1 cellular context compared by ENCODE assay signal in genomic region chr4:123444298-123444731, GRCh38.
TF ChIP-seq lines count a peak whose summit lies in the region.

No MANE protein-coding gene starts in this region.

TF ChIP-seq in HepG2, 621 proteins besides CTCF, POLR2A, EP300 and RAD21 (continued from another document and continues in another):
- no peak for TF ChIP-seq ZNF318 (CRISPR knock-in tag; IDR thresholded peaks at IDR 0.05)
- TF ChIP-seq SETDB1 (CRISPR knock-in tag; IDR thresholded peaks at IDR 0.05; ENCODE audit: borderline replicate concordance), result no peak
- TF ChIP-seq ZFX (CRISPR knock-in tag; IDR thresholded peaks at IDR 0.05; ENCODE audit: low read depth), result peak; percentile 59
- no peak for TF ChIP-seq TRIM24 (CRISPR knock-in tag; IDR thresholded peaks at IDR 0.05)
- peak; percentile 52 for TF ChIP-seq ASH2L (IDR thresholded peaks at IDR 0.05; ENCODE audit: insufficient read length, low read depth, low read length)
- no peak for TF ChIP-seq ZFP36 (IDR thresholded peaks at IDR 0.05; ENCODE audit: borderline replicate concordance, low read depth, low read length, partially characterized antibody)
- TF ChIP-seq ZNF230 (CRISPR knock-in tag; IDR thresholded peaks at IDR 0.05), result no peak
- no peak for TF ChIP-seq ZNF607 (CRISPR knock-in tag; IDR thresholded peaks at IDR 0.05; ENCODE audit: borderline replicate concordance)
- no peak for TF ChIP-seq ZNF616 (CRISPR knock-in tag; IDR thresholded peaks at IDR 0.05; ENCODE audit: low read depth)
- TF ChIP-seq TBL1XR1 (IDR thresholded peaks at IDR 0.05; ENCODE audit: borderline replicate concordance, low read length, partially characterized antibody), result no peak
- TF ChIP-seq RBFOX2 (IDR thresholded peaks at IDR 0.05; ENCODE audit: low read depth, low read length), result 0 out of 2 replicates have a peak, but pooled peaks have one; percentile 42
- TF ChIP-seq PHF8 (CRISPR knock-in tag; IDR thresholded peaks at IDR 0.05), result no peak
- TF ChIP-seq FOXJ3 (CRISPR knock-in tag; IDR thresholded peaks at IDR 0.05; ENCODE audit: borderline replicate concordance), result no peak
- no peak for TF ChIP-seq EZH2 (conservative IDR thresholded peaks at IDR 0.05; ENCODE audit: low read depth, low read length)
- no peak for TF ChIP-seq ZNF414 (CRISPR knock-in tag; IDR thresholded peaks at IDR 0.05)
- TF ChIP-seq HIC2 (CRISPR knock-in tag; IDR thresholded peaks at IDR 0.05; ENCODE audit: low read depth), result no peak
- TF ChIP-seq RARA (CRISPR knock-in tag; IDR thresholded peaks at IDR 0.05), result peak; percentile 77
- TF ChIP-seq SATB2 (CRISPR knock-in tag; IDR thresholded peaks at IDR 0.05), result no peak
- peak; percentile 58; the same call in 1 of the 2 replicates for TF ChIP-seq RXRB (CRISPR knock-in tag; IDR thresholded peaks at IDR 0.05; ENCODE audit: borderline replicate concordance)
- TF ChIP-seq ZNF775 (CRISPR knock-in tag; IDR thresholded peaks at IDR 0.05; ENCODE audit: borderline replicate concordance), result no peak
- no peak for TF ChIP-seq ZFP37 (CRISPR knock-in tag; IDR thresholded peaks at IDR 0.05; ENCODE audit: borderline replicate concordance)
- TF ChIP-seq SRSF1 (optimal IDR thresholded peaks at IDR 0.05; ENCODE audit: low read depth, low read length), result no peak
- TF ChIP-seq ZFP82 (CRISPR knock-in tag; IDR thresholded peaks at IDR 0.05; ENCODE audit: borderline replicate concordance), result no peak
- TF ChIP-seq NFAT5 (CRISPR knock-in tag; IDR thresholded peaks at IDR 0.05), result no peak
- TF ChIP-seq HOXA7 (CRISPR knock-in tag; IDR thresholded peaks at IDR 0.05), result no peak
- no peak for TF ChIP-seq MAFG (CRISPR knock-in tag; IDR thresholded peaks at IDR 0.05)
- TF ChIP-seq POLR2AphosphoS2 (IDR thresholded peaks at IDR 0.05; ENCODE audit: low read depth, low read length), result no peak
- TF ChIP-seq ZNF720 (CRISPR knock-in tag; IDR thresholded peaks at IDR 0.05), result no peak
- no peak for TF ChIP-seq ZNF558 (CRISPR knock-in tag; IDR thresholded peaks at IDR 0.05; ENCODE audit: borderline replicate concordance)
- TF ChIP-seq ZNF468 (CRISPR knock-in tag; IDR thresholded peaks at IDR 0.05), result no peak
- TF ChIP-seq ATF4 (CRISPR knock-in tag; IDR thresholded peaks at IDR 0.05), result no peak
- TF ChIP-seq FOXK2 (IDR thresholded peaks at IDR 0.05), result no peak
- no peak for TF ChIP-seq MTF2 (CRISPR knock-in tag; IDR thresholded peaks at IDR 0.05; ENCODE audit: borderline replicate concordance)
- TF ChIP-seq ZNF644 (CRISPR knock-in tag; IDR thresholded peaks at IDR 0.05; ENCODE audit: low read depth), result no peak
- TF ChIP-seq TCF7 (IDR thresholded peaks at IDR 0.05; ENCODE audit: low read depth), result peak; percentile 72
- no peak; the same call in 1 of the 2 replicates for TF ChIP-seq KAT8 (CRISPR knock-in tag; IDR thresholded peaks at IDR 0.05)
- TF ChIP-seq ZMAT5 (CRISPR knock-in tag; IDR thresholded peaks at IDR 0.05; ENCODE audit: borderline replicate concordance, low read depth), result no peak
- TF ChIP-seq ZNF569 (CRISPR knock-in tag; IDR thresholded peaks at IDR 0.05; ENCODE audit: borderline replicate concordance), result no peak
- TF ChIP-seq IRX3 (CRISPR knock-in tag; IDR thresholded peaks at IDR 0.05; ENCODE audit: borderline replicate concordance, low read depth), result no peak
- no peak for TF ChIP-seq ZXDC (CRISPR knock-in tag; IDR thresholded peaks at IDR 0.05)
- no peak for TF ChIP-seq SNAPC5 (CRISPR knock-in tag; IDR thresholded peaks at IDR 0.05; ENCODE audit: borderline replicate concordance)
- no peak for TF ChIP-seq NFRKB (IDR thresholded peaks at IDR 0.05)
- no peak for TF ChIP-seq REL (CRISPR knock-in tag; conservative IDR thresholded peaks at IDR 0.05)
- TF ChIP-seq JDP2 (CRISPR knock-in tag; IDR thresholded peaks at IDR 0.05; ENCODE audit: borderline replicate concordance), result no peak
- peak; percentile 87 for TF ChIP-seq SOX13 (IDR thresholded peaks at IDR 0.05)
- peak in 1 of 2 experiments; percentile 87; a peak in 2 of 4 replicates for TF ChIP-seq SOX13 (CRISPR knock-in tag; conservative IDR thresholded peaks at IDR 0.05 in 1 of 2, IDR thresholded peaks at IDR 0.05 in 1 of 2)
- TF ChIP-seq ZFY (CRISPR knock-in tag; IDR thresholded peaks at IDR 0.05), result peak; percentile 37; the same call in 1 of the 2 replicates
- peak; percentile 82 for TF ChIP-seq NCOA2 (CRISPR knock-in tag; IDR thresholded peaks at IDR 0.05)
- TF ChIP-seq BRD4 (CRISPR knock-in tag; IDR thresholded peaks at IDR 0.05), result no peak
